Comparison of ENCODE assay signal across 8 cellular contexts in the genomic region with DNA sequence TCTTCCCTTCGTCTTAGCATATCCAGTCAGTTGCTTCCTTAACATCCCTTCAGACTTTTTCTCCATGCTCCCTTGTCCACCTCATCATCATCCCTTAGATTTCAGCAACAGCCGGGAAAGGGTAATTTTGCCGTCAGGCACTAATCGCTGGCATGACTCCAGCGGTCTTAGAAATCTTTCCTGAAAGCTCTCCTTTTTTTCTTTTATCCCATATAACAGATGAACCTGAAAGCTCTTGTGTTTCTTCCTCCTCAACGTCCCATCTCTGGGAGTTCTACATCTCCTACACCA. TPM values are rescaled to one million over a fixed set of nuclear protein-coding genes. Genes with fewer than 3 reads are reported as not detected.
DNase-seq lines count a peak whose midpoint lies in the region; ATAC-seq and TF ChIP-seq lines count a peak whose summit lies in the region.

No MANE protein-coding gene starts in this region.

- no peak for ATAC-seq in CD4-positive, CD25-positive, alpha-beta regulatory T cell (ENCODE audit: low read depth in 2 of 2)

- no peak for TF ChIP-seq POLR2A in NB4 (IDR thresholded peaks at IDR 0.05; ENCODE audit: extremely low read depth, insufficient read length)

- H3K36me3 ChIP-seq in CD4-positive, CD25-positive, alpha-beta regulatory T cell (ENCODE audit: control insufficient read depth, insufficient read depth, low read length), result no peaks in the 10 kb centered on the region
- H3K36me3 ChIP-seq in endocrine pancreas (ENCODE audit: control insufficient read depth, insufficient read depth, low read length) (no peaks in the 10 kb centered on the region), neutrophil (peaks cover 3% of the 10 kb centered on the region)

- no peak overlapping the region for H3K27ac Mint-ChIP-seq in CD4-positive, CD25-positive, alpha-beta regulatory T cell
- no peak overlapping the region for H3K27ac Mint-ChIP-seq in CD14-positive monocyte

- H3K9me3 Mint-ChIP-seq in CD4-positive, CD25-positive, alpha-beta regulatory T cell, result no peaks in the 10 kb centered on the region
- peaks cover 0 to 3% (median 0%) of the 10 kb centered on the region in 7 donors for H3K9me3 Mint-ChIP-seq in CD14-positive monocyte

- intact Hi-C loops in CD14-positive monocyte (cut with micrococcal nuclease), result no loop called here

- DNase-seq in CD4-positive, CD25-positive, alpha-beta regulatory T cell, result no peak
- no peak for DNase-seq in NB4 (ENCODE audit: low read depth)
- DNase-seq in CD14-positive monocyte (ENCODE audit: low spot score), result no peak
- no peak for DNase-seq in glomerular visceral epithelial cell (ENCODE audit: extremely low spot score)
- no peak for DNase-seq in DMS79 (lab: John Stamatoyannopoulos, UW)
- no peak for DNase-seq in HuH-7.5 (ENCODE audit: low spot score)

- no peaks in the 10 kb centered on the region for H3K9me3 ChIP-seq in CD4-positive, CD25-positive, alpha-beta regulatory T cell (ENCODE audit: control insufficient read depth in 2 of 2, low read length in 2 of 2)
- no peaks in the 10 kb centered on the region for H3K9me3 ChIP-seq in endocrine pancreas (ENCODE audit: control insufficient read depth, low read length)
- H3K9me3 ChIP-seq in neutrophil, result peaks cover 16% of the 10 kb centered on the region

- H3K9ac ChIP-seq in endocrine pancreas (ENCODE audit: control insufficient read depth, insufficient read depth, low read length), result no peak overlapping the region

- H3K4me3 ChIP-seq in CD4-positive, CD25-positive, alpha-beta regulatory T cell (ENCODE audit: low read depth, low read length), result peak overlapping the region; percentile 96
- H3K4me3 ChIP-seq in NB4 (ENCODE audit: low read depth, low read length), result peak overlapping the region; percentile 72
- H3K4me3 ChIP-seq in endocrine pancreas (ENCODE audit: control insufficient read depth, insufficient read depth, low read length), result peak overlapping the region; percentile 91
- peak overlapping the region; percentile 71 to 93 for H3K4me3 ChIP-seq in neutrophil (ENCODE audit: low read depth in 1 of 2, low read length in 1 of 2)

- TF ChIP-seq CTCF in NB4 (IDR thresholded peaks at IDR 0.05; ENCODE audit: low read depth, low read length), result no peak
- TF ChIP-seq CTCF in neutrophil (IDR thresholded peaks at IDR 0.05), result no peak
- TF ChIP-seq CTCF in CD14-positive monocyte (IDR thresholded peaks at IDR 0.05), result no peak

- H3K4me3 Mint-ChIP-seq in CD4-positive, CD25-positive, alpha-beta regulatory T cell, result no peak overlapping the region
- H3K4me3 Mint-ChIP-seq in CD14-positive monocyte, result no peak overlapping the region

- peaks cover 0 to 5% (median 2%) of the 10 kb centered on the region in 4 donors for H3K4me1 Mint-ChIP-seq in CD4-positive, CD25-positive, alpha-beta regulatory T cell
- peaks cover 3% of the 10 kb centered on the region for H3K4me1 Mint-ChIP-seq in CD14-positive monocyte

- peak overlapping the region; percentile 95 for H3K27ac ChIP-seq in CD4-positive, CD25-positive, alpha-beta regulatory T cell (ENCODE audit: insufficient read depth, low read length, poor library complexity, severe bottlenecking)
- H3K27ac ChIP-seq in neutrophil, result peak overlapping the region; percentile 99

- no peaks in the 10 kb centered on the region for H3K27me3 ChIP-seq in CD4-positive, CD25-positive, alpha-beta regulatory T cell (ENCODE audit: control insufficient read depth, insufficient read depth, low read length)
- H3K27me3 ChIP-seq in endocrine pancreas (ENCODE audit: control insufficient read depth, insufficient read depth, low read length) (no peaks in the 10 kb centered on the region), neutrophil (no peaks in the 10 kb centered on the region)

- no peaks in the 10 kb centered on the region for H3K36me3 Mint-ChIP-seq in CD4-positive, CD25-positive, alpha-beta regulatory T cell
- no peaks in the 10 kb centered on the region for H3K36me3 Mint-ChIP-seq in CD14-positive monocyte

- H3K4me1 ChIP-seq in CD4-positive, CD25-positive, alpha-beta regulatory T cell (ENCODE audit: control insufficient read depth, insufficient read depth, low read length, poor library complexity, severe bottlenecking), result peaks cover 22% of the 10 kb centered on the region
- H3K4me1 ChIP-seq in endocrine pancreas (ENCODE audit: control insufficient read depth, insufficient read depth, low read length) (peaks cover 8% of the 10 kb centered on the region), neutrophil (ENCODE audit: control insufficient read depth in 1 of 2, insufficient read depth in 1 of 2, low read depth in 1 of 2, low read length in 1 of 2) (peaks cover 22 to 33% of the 10 kb centered on the region in 2 experiments)

- no peaks in the 10 kb centered on the region for H3K27me3 Mint-ChIP-seq in CD4-positive, CD25-positive, alpha-beta regulatory T cell
- peaks cover 0 to 2% (median 0%) of the 10 kb centered on the region in 3 donors for H3K27me3 Mint-ChIP-seq in CD14-positive monocyte (ENCODE audit: low read depth in 3 of 3)

RNA-seq across cellular contexts. Expression of a gene that starts 10.4 kb away (rescaled TPM):
- total RNA-seq in CD4-positive, CD25-positive, alpha-beta regulatory T cell, result 6.2 TPM
- 10 to 100 TPM; 37.9 to 47.8 (median 39.5) TPM for polyA plus RNA-seq in CD4-positive, CD25-positive, alpha-beta regulatory T cell
- polyA plus RNA-seq in CD14-positive monocyte, result 10 to 100 TPM; 17.6 to 17.8 TPM

RNA-seq across cellular contexts. Expression of a gene that starts 28.7 kb away (rescaled TPM):
- total RNA-seq in CD4-positive, CD25-positive, alpha-beta regulatory T cell, result 3.3 TPM
- polyA plus RNA-seq in CD4-positive, CD25-positive, alpha-beta regulatory T cell, result 1 to 10 TPM in 3 of 4 donors, under 1 TPM in 1; 0.91 to 2.7 (median 1.4) TPM
- under 1 TPM; 0.14 to 0.17 TPM for polyA plus RNA-seq in CD14-positive monocyte

RNA-seq across cellular contexts. Expression of a gene that starts 38.7 kb away (rescaled TPM):
- total RNA-seq in CD4-positive, CD25-positive, alpha-beta regulatory T cell, result 56.0 TPM
- polyA plus RNA-seq in CD4-positive, CD25-positive, alpha-beta regulatory T cell, result 100 to 1,000 TPM in 1 of 4 donors, 10 to 100 TPM in 3; 81.8 to 103 (median 87.4) TPM
- polyA plus RNA-seq in CD14-positive monocyte, result 10 to 100 TPM; 52.2 to 78.6 TPM

RNA-seq across cellular contexts. Expression of a gene that starts 47.7 kb away (rescaled TPM):
- 0.47 TPM for total RNA-seq in CD4-positive, CD25-positive, alpha-beta regulatory T cell
- polyA plus RNA-seq in CD4-positive, CD25-positive, alpha-beta regulatory T cell, result under 1 TPM; 0.13 to 0.98 (median 0.48) TPM
- polyA plus RNA-seq in CD14-positive monocyte, result 10 to 100 TPM; 53.1 to 54.6 TPM
